In the genomic region with DNA sequence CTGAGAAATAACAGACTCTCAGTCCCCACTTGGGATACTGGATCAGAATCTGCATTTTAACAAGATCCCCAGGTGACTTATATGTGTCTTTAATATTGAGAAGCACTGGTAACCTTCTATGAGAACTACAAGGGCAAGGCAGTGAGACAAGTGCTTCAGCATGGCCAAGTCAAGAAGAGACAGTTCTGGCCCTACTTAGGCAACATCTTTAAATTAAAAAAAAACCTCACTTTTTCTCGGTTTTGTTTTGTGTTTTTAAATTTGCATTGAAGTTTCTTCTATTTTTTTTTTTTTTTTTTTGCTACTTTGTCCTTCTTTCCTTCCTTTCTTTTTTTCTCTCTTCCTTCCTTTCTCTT, we compare ENCODE assay signal across 19 cellular contexts. TPM values are rescaled to one million over a fixed set of nuclear protein-coding genes. Genes with fewer than 3 reads are reported as not detected.
DNase-seq lines count a peak whose midpoint lies in the region; ATAC-seq and TF ChIP-seq lines count a peak whose summit lies in the region.
"Had no signal": no experiment of that assay in that cellular context is flagged by ENCODE, and none has a peak within 500 bp of the region (broad histone marks: within the 10 kb centered on the region; RNA-seq: fewer than 3 reads in every experiment).

No MANE protein-coding gene starts in this region.

- H3K4me1 ChIP-seq in osteoblast (ENCODE audit: insufficient read depth, low read length) (peaks cover 30% of the 10 kb centered on the region), gastrocnemius medialis (peaks cover 0 to 7% of the 10 kb centered on the region in 2 donors), mucosa of descending colon (ENCODE audit: low read depth) (peaks cover 3% of the 10 kb centered on the region)

- H3K36me3 ChIP-seq in osteoblast (ENCODE audit: insufficient read depth, low read length) (no peaks in the 10 kb centered on the region), gastrocnemius medialis (no peaks in the 10 kb centered on the region), mucosa of descending colon (ENCODE audit: low read depth) (no peaks in the 10 kb centered on the region)
- H3K36me3 ChIP-seq: prostate gland, upper lobe of right lung had no signal

- no peak for DNase-seq in osteoblast (ENCODE audit: insufficient read length, low spot score, missing footprints)
- DNase-seq in gastrocnemius medialis: no peak
- no peak for DNase-seq in mucosa of descending colon
- DNase-seq in germinal center (ENCODE audit: low spot score): no peak
- DNase-seq: activated CD8-positive, alpha-beta T cell treated with anti-CD3 and anti-CD28 coated beads for 36 hours; effector CD8-positive, alpha-beta T cell; islet precursor cell; KBM-7; naive thymus-derived CD8-positive, alpha-beta T cell; NCI-H1105; RPMI8226; stimulated activated CD4-positive, alpha-beta T cell treated with anti-CD3 and anti-CD28 coated beads, Interleukin-12 subunit alpha, Interleukin-12 subunit beta, amount 100 ng/mL, for 4 hours; upper lobe of right lung had no signal

- no peaks in the 10 kb centered on the region for H4K20me1 ChIP-seq in osteoblast (ENCODE audit: insufficient read depth, low read length)

- no peak overlapping the region for H2AFZ ChIP-seq in osteoblast (ENCODE audit: low read length)

- H3K79me2 ChIP-seq in osteoblast (ENCODE audit: insufficient read depth, low read length): no peaks in the 10 kb centered on the region

- TF ChIP-seq POLR2A in gastrocnemius medialis (IDR thresholded peaks at IDR 0.05): no peak

- H3K27me3 ChIP-seq in osteoblast (ENCODE audit: insufficient read depth, low read length): no peaks in the 10 kb centered on the region
- H3K27me3 ChIP-seq in gastrocnemius medialis: no peaks in the 10 kb centered on the region
- H3K27me3 ChIP-seq: upper lobe of right lung had no signal

- no peaks in the 10 kb centered on the region for H3K9me3 ChIP-seq in osteoblast (ENCODE audit: low read depth, low read length)
- H3K9me3 ChIP-seq in gastrocnemius medialis: no peaks in the 10 kb centered on the region
- no peaks in the 10 kb centered on the region for H3K9me3 ChIP-seq in mucosa of descending colon
- H3K9me3 ChIP-seq: prostate gland, upper lobe of right lung had no signal

- H3K4me2 ChIP-seq in osteoblast (ENCODE audit: insufficient read depth, low read length): no peak overlapping the region

- TF ChIP-seq CTCF in osteoblast (IDR thresholded peaks at IDR 0.05; ENCODE audit: extremely low read depth, low read depth, low read length) (no peak), gastrocnemius medialis (IDR thresholded peaks at IDR 0.05 in 4 of 5, conservative IDR thresholded peaks at IDR 0.05 in 1 of 5) (no peak), mucosa of descending colon (IDR thresholded peaks at IDR 0.05) (no peak)

- in situ Hi-C loops in gastrocnemius medialis (cut with MboI; ENCODE audit: low sequenced_read_pairs in 4 of 4): loop anchor here (25.0 kb wide), 3 partner anchors 477 to 727 kb away; partner anchors contain the start of gene ARL14 (in 2 of the 4)

- ATAC-seq in GM19328 (IDR thresholded peaks at IDR 0.05; ENCODE audit: unreplicated experiment) (peak; percentile 42), GM21825 (IDR thresholded peaks at IDR 0.05; ENCODE audit: unreplicated experiment) (peak; percentile 54), HG03342 (IDR thresholded peaks at IDR 0.05; ENCODE audit: unreplicated experiment) (peak; percentile 36), HG03025 (IDR thresholded peaks at IDR 0.05; ENCODE audit: low FRiP score, unreplicated experiment) (no peak), gastrocnemius medialis (no peak), mucosa of descending colon (no peak)
- ATAC-seq: activated CD8-positive, alpha-beta T cell treated with anti-CD3 and anti-CD28 coated beads for 36 hours; naive thymus-derived CD8-positive, alpha-beta T cell; upper lobe of right lung had no signal

- intact Hi-C loops in gastrocnemius medialis (cut with DNase I; ENCODE audit: low total_unique reads) (no loop called here), mucosa of descending colon (cut with DNase I, micrococcal nuclease) (no loop called here)

- H3K27ac ChIP-seq in osteoblast (ENCODE audit: low read depth, low read length): peak overlapping the region; percentile 60
- H3K27ac ChIP-seq in gastrocnemius medialis: no peak overlapping the region
- H3K27ac ChIP-seq: HL-60, prostate gland, upper lobe of right lung had no signal

- H3K4me3 ChIP-seq in osteoblast (ENCODE audit: insufficient read depth, low read length) (no peak overlapping the region), gastrocnemius medialis (no peak overlapping the region), mucosa of descending colon (no peak overlapping the region)
- H3K4me3 ChIP-seq: prostate gland, upper lobe of right lung had no signal

RNA-seq across cellular contexts. Expression of gene SPTSSB, which starts 42.5 kb away (rescaled TPM):
- total RNA-seq in osteoblast (not detected in 2 replicates), gastrocnemius medialis (not detected), mucosa of descending colon (1 to 10 TPM in 1 of 3 donors, under 1 TPM in 2; 0.65 to 1.9 (median 0.66) TPM)
- total RNA-seq: activated CD8-positive, alpha-beta T cell treated with anti-CD3 and anti-CD28 coated beads for 36 hours; naive thymus-derived CD8-positive, alpha-beta T cell; upper lobe of right lung had no signal

Comparison
In these comparisons a context has a peak if more than half of its experiments do, and no peak if none do; other contexts are left out.
1. ATAC-seq: peak in GM19328 (single experiment), GM21825 (single experiment) and HG03342 (single experiment); none in HG03025 (single experiment), gastrocnemius medialis (0 of 2) and mucosa of descending colon (single experiment).